ENCODE assay signal across 7 cellular contexts in the genomic region with DNA sequence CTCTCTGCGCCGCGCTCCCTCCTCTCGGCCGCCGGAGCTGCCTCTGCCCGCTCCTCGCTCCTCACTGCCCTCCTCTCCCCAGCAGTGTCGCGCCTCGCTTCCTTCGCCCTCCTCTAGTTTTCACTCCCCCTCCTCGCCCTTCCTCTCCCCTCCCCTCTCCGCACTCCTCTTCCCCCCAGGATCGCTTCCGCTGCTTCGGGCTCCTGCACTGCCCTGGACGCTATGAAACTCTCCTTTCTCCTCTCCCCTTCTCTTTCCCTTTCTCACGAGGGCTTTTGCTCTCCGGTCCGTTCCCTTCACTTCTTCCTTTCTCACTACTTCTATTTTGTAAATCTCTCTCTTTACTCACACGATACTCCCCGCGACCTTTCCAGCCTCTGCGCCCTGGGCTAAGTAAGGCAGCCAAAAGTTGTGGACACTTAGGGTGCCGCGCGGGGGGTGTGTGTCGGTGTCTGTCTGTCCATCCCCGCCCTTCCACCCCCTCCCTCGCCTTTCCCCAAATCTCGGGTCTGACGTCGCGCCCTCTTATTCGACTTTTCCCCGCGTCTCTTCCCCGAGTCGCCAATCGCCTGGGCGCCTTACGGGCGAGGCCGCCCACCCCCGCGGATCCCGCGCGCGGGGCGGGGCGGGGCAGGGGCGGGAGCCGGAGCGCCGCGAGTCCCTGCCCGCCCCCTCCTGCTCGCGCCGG. TPM values are rescaled to one million over a fixed set of nuclear protein-coding genes. Genes with fewer than 3 reads are reported as not detected.
A peak's percentile ranks its signal among the peaks of the same experiment; 100 is the strongest.
DNase-seq lines count a peak whose midpoint lies in the region; ATAC-seq and FAIRE-seq lines count a peak whose summit lies in the region.

A gene (minus strand): TSS at position 458 of the 688 bp plus-strand sequence. CDS start 737 bp downstream, outside the sequence.

- H3K4me1 Mint-ChIP-seq in naive thymus-derived CD8-positive, alpha-beta T cell, result peaks cover 24 to 52% (median 33%) of the 10 kb centered on the region in 4 donors

- DNase-seq in GM04504 (ENCODE audit: low read depth) (peak; percentile 80), NCI-H1436 treated with DMSO at 0.1 percent for 48 hours (lab: John Stamatoyannopoulos, UW) (peak; percentile 75), UCSD-AML1 (lab: John Stamatoyannopoulos, UW; ENCODE audit: unreplicated experiment) (peak; percentile 28), fibroblast of peridontal ligament (ENCODE audit: extremely low read depth) (peak; percentile 94), GM19239 (ENCODE audit: insufficient read length, low spot score) (no peak)
- DNase-seq in naive thymus-derived CD8-positive, alpha-beta T cell, result no peak

- no peak for ATAC-seq in naive thymus-derived CD8-positive, alpha-beta T cell
- no peak for ATAC-seq in activated CD4-positive, CD25-positive, alpha-beta regulatory T cell treated with anti-CD3 and anti-CD28 coated beads, Interleukin-2, amount 50 U/mL, for 24 hours

- POLR2A ChIA-PET in naive thymus-derived CD8-positive, alpha-beta T cell (lab: Charles Lee), result no interaction called here

- peak within 1 kb of the TSS; percentile 16 to 82 (median 66) for H3K4me3 Mint-ChIP-seq in naive thymus-derived CD8-positive, alpha-beta T cell

- H3K9me3 Mint-ChIP-seq in naive thymus-derived CD8-positive, alpha-beta T cell, result peaks cover 0 to 1% (median 0%) of the 10 kb centered on the region in 9 donors

- no peak within 1 kb of the TSS for H3K27ac Mint-ChIP-seq in naive thymus-derived CD8-positive, alpha-beta T cell

- no peak for FAIRE-seq in GM19239 (lab: Jason Lieb, UNC)

- H3K36me3 Mint-ChIP-seq in naive thymus-derived CD8-positive, alpha-beta T cell, result peaks cover 0 to 10% (median 4%) of the 10 kb centered on the region in 3 donors

- H3K27me3 Mint-ChIP-seq in naive thymus-derived CD8-positive, alpha-beta T cell, result peaks cover 30 to 85% (median 59%) of the 10 kb centered on the region in 5 donors

RNA-seq across cellular contexts. Expression of the gene that starts here (rescaled TPM):
- total RNA-seq in naive thymus-derived CD8-positive, alpha-beta T cell, result not detected
- polyA plus RNA-seq in naive thymus-derived CD8-positive, alpha-beta T cell, result not detected

Comparison
In these comparisons a context has a peak if more than half of its experiments do, and no peak if none do; other contexts are left out.
1. DNase-seq: peak in GM04504 (single experiment), NCI-H1436 treated with DMSO at 0.1 percent for 48 hours (single experiment), UCSD-AML1 (single experiment) and fibroblast of peridontal ligament (single experiment); none in naive thymus-derived CD8-positive, alpha-beta T cell (0 of 10) and GM19239 (single experiment).